Comparison of ENCODE assay signal across 22 cellular contexts in the genomic region with DNA sequence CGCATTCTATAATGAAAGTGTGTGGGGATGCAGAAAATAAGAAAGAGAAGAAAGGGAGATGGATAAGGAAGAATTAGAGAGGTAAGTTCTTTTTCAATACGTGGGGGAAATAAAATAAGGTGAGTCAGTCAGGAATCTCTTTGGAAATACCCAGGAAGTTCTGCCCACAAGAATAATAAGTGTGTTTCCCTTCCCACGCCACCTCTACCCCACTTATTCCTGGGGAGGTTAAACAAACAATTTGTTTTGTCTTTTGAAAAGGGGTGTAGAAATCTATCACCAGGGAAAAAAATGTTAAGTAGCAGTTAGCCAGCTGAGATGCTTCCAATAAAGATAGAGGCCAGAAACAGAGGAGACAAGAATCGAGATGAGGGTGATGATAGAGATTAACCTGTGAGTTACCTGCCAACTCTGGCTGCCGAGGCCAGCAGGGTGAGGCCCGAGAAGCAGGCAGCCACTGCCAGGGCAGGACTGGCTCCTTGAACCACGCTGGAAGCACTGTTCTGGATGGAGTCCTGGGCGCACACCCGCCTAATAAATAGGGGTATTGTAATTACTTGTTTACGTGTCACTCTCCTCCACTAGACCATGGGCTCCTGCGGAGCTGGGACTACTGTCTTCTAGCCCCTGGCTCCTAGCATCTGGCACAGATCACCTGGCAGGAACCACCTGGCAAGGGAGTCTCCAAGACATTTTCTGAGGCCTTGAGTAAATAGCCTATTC.
DNase-seq lines count a peak whose midpoint lies in the region; ATAC-seq and TF ChIP-seq lines count a peak whose summit lies in the region.
"Had no signal": no experiment of that assay in that cellular context is flagged by ENCODE, and none has a peak within 500 bp of the region (broad histone marks: within the 10 kb centered on the region; RNA-seq: fewer than 3 reads in every experiment).

No MANE protein-coding gene starts in this region.

- CTCF ChIA-PET in Calu3 (lab: Charles Lee): interaction anchor here (0.7 kb wide), 1 partner anchor 210 kb away, joined by 3 read pairs; no protein-coding TSS in a partner anchor

- H3K36me3 Mint-ChIP-seq in Calu3 (ENCODE audit: insufficient read depth, unreplicated experiment): no peaks in the 10 kb centered on the region
- H3K36me3 Mint-ChIP-seq: naive thymus-derived CD4-positive, alpha-beta T cell; stimulated activated naive B cell treated with anti-CD40 and anti-IgM and Interleukin-4, amounts not matched to agents 10 μg/mL and 1 μg/mL and 100 μg/mL, for 72 hours had no signal

- TF ChIP-seq CTCF in Calu3 (IDR thresholded peaks at IDR 0.05; ENCODE audit: unreplicated experiment): no peak

- no TSS peak for BruUV-seq in Calu3 (replicated peaks; lab: Mats Ljungman, UMichigan)

- no peaks in the 10 kb centered on the region for H3K9me3 Mint-ChIP-seq in Calu3 (ENCODE audit: low read depth, unreplicated experiment)
- H3K9me3 Mint-ChIP-seq: activated T-cell treated with anti-CD3 and anti-CD28 coated beads, Interleukin-2, amount 50 U/mL, for 72 hours had no signal

- peak overlapping the region; percentile 46 for H3K27ac Mint-ChIP-seq in Calu3 (ENCODE audit: unreplicated experiment)
- H3K27ac Mint-ChIP-seq: activated T-cell treated with anti-CD3 and anti-CD28 coated beads, Interleukin-2, amount 50 U/mL, for 72 hours; effector memory CD8-positive, alpha-beta T cell; naive thymus-derived CD4-positive, alpha-beta T cell; stimulated activated naive B cell treated with anti-CD40 and anti-IgM and Interleukin-4, amounts not matched to agents 10 μg/mL and 1 μg/mL and 100 μg/mL, for 72 hours had no signal

- ATAC-seq in esophagus mucosa (peak; percentile 61), GM18502 (IDR thresholded peaks at IDR 0.05; ENCODE audit: poor library complexity, unreplicated experiment) (no peak), HG03196 (IDR thresholded peaks at IDR 0.05; ENCODE audit: unreplicated experiment) (no peak)
- ATAC-seq: activated T-cell treated with anti-CD3 and anti-CD28 coated beads, Interleukin-2, amount 50 U/mL, for 72 hours; effector memory CD8-positive, alpha-beta T cell; naive thymus-derived CD4-positive, alpha-beta T cell; stimulated activated naive B cell treated with anti-CD40 and anti-IgM and Interleukin-4, amounts not matched to agents 10 μg/mL and 1 μg/mL and 100 μg/mL, for 72 hours had no signal

- H3K4me3 Mint-ChIP-seq in Calu3 (ENCODE audit: low read depth, unreplicated experiment): no peak overlapping the region
- H3K4me3 Mint-ChIP-seq: activated T-cell treated with anti-CD3 and anti-CD28 coated beads, Interleukin-2, amount 50 U/mL, for 72 hours; effector memory CD8-positive, alpha-beta T cell; naive thymus-derived CD4-positive, alpha-beta T cell; stimulated activated naive B cell treated with anti-CD40 and anti-IgM and Interleukin-4, amounts not matched to agents 10 μg/mL and 1 μg/mL and 100 μg/mL, for 72 hours had no signal

- peak; percentile 17 for DNase-seq in Calu3
- peak; percentile 25 for DNase-seq in SW480 (ENCODE audit: low spot score)
- DNase-seq in midbrain (lab: John Stamatoyannopoulos, UW): peak; percentile 46
- no peak for DNase-seq in EL
- no peak for DNase-seq in activated CD8-positive, alpha-beta memory T cell treated with anti-CD3 and anti-CD28 coated beads, Interleukin-2, amount 50 U/mL, for 48 hours
- DNase-seq: activated CD4-positive, CD25-positive, alpha-beta regulatory T cell; activated naive CD4-positive, alpha-beta T cell treated with anti-CD3 and anti-CD28 coated beads, Interleukin-2, amount 50 U/mL, for 16 hours; activated T-cell treated with anti-CD3 and anti-CD28 coated beads, Interleukin-2, amount 50 U/mL, for 72 hours; aorta; DMS 273 treated with DMSO at 0.1 percent for 48 hours; effector memory CD8-positive, alpha-beta T cell; Karpas-422; mesenchymal stem cell; naive thymus-derived CD4-positive, alpha-beta T cell; NCI-H1092; NCI-H2029 treated with DMSO at 0.1 percent for 48 hours; NCI-H510A; stimulated activated CD4-positive, alpha-beta T cell treated with anti-CD3 and anti-CD28 coated beads, Interleukin-2, amount 100 ng/mL, for 24 hours; stimulated activated naive B cell treated with anti-CD40 and anti-IgM and Interleukin-4, amounts not matched to agents 10 μg/mL and 1 μg/mL and 100 μg/mL, for 72 hours had no signal

- H3K4me1 Mint-ChIP-seq in Calu3 (ENCODE audit: low read depth, unreplicated experiment): peaks cover 56% of the 10 kb centered on the region
- H3K4me1 Mint-ChIP-seq: naive thymus-derived CD4-positive, alpha-beta T cell; stimulated activated naive B cell treated with anti-CD40 and anti-IgM and Interleukin-4, amounts not matched to agents 10 μg/mL and 1 μg/mL and 100 μg/mL, for 72 hours had no signal

- H3K27me3 Mint-ChIP-seq in Calu3 (ENCODE audit: unreplicated experiment): no peaks in the 10 kb centered on the region
- H3K27me3 Mint-ChIP-seq: stimulated activated naive B cell treated with anti-CD40 and anti-IgM and Interleukin-4, amounts not matched to agents 10 μg/mL and 1 μg/mL and 100 μg/mL, for 72 hours had no signal

- intact Hi-C loops in Calu3 (cut with micrococcal nuclease; ENCODE audit: unreplicated experiment): loop anchor here (2.0 kb wide), 1 partner anchor 248 kb away; no protein-coding TSS in a partner anchor

Comparison
In these comparisons a context has a peak if more than half of its experiments do, and no peak if none do; other contexts are left out.
1. DNase-seq: peak in Calu3 (single experiment), SW480 (single experiment) and midbrain (single experiment); none in EL (single experiment) and activated CD8-positive, alpha-beta memory T cell treated with anti-CD3 and anti-CD28 coated beads, Interleukin-2, amount 50 U/mL, for 48 hours (single experiment).